In the genomic region with DNA sequence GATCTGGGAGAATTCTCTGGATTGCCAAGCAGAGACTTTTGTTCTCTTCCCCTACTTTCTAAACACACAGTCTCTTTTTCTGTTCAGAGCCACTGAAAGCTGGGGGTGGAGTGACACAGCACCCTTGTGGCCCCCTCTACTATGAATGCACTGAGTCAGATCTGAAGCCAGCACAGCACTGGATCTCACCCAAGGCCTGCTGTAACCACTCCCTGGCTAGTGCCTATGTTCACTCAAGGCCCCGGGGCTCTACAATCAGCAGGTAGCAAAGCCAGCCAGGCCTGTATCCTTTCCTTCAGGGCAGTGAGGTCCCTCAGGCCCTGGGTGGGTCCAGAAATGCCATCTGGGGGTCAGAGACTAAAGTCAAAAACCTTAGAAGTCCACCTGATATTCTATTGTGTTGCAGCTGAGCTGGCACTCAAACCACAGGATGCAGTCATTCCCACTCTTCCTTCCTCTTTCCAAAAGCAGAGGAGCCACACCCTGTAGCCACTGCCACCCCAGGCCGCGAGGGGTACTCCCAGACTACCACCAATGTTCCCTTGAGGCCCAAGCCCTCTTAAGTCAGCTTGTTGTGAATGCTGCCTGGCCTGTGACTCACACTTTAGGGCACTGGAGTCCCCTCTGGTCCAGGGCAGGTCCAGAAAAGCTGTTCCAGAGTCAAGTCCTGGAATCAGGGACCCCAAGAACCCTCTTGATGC, we compare ENCODE assay signal across 16 cellular contexts.
A peak's percentile ranks its signal among the peaks of the same experiment; 100 is the strongest.
DNase-seq lines count a peak whose midpoint lies in the region; ATAC-seq and TF ChIP-seq lines count a peak whose summit lies in the region.
"Had no signal": no experiment of that assay in that cellular context is flagged by ENCODE, and none has a peak within 500 bp of the region (broad histone marks: within the 10 kb centered on the region; RNA-seq: fewer than 3 reads in every experiment).

No MANE protein-coding gene starts in this region.

- H2BK120ac ChIP-seq in neuronal stem cell (ENCODE audit: low read depth, low read length), result no peak overlapping the region

- H2BK5ac ChIP-seq in neuronal stem cell (ENCODE audit: low read length), result no peak overlapping the region

- peak overlapping the region; percentile 12 for H3K23ac ChIP-seq in neuronal stem cell (ENCODE audit: low read depth, low read length, poor library complexity)

- no peak overlapping the region for H2BK12ac ChIP-seq in neuronal stem cell (ENCODE audit: low read length)

- H4K8ac ChIP-seq in neuronal stem cell (ENCODE audit: low read depth, low read length), result no peak overlapping the region

- H2BK15ac ChIP-seq in neuronal stem cell (ENCODE audit: low read length), result no peak overlapping the region

- H2AK5ac ChIP-seq in neuronal stem cell (ENCODE audit: low read depth, low read length), result no peak overlapping the region

- intact Hi-C loops in stomach (cut with DNase I; ENCODE audit: low total_unique reads), result no loop called here

- H3K27me3 ChIP-seq in neuronal stem cell (ENCODE audit: control insufficient read depth in 3 of 3, insufficient read depth in 3 of 3, low read depth in 1 of 3, low read length in 3 of 3) (no peaks in the 10 kb centered on the region), stomach (no peaks in the 10 kb centered on the region)
- H3K27me3 ChIP-seq: thyroid gland had no signal

- peak overlapping the region; percentile 12 for H3K14ac ChIP-seq in neuronal stem cell (ENCODE audit: low read length)

- H3K4me1 ChIP-seq in neuronal stem cell (ENCODE audit: control insufficient read depth in 2 of 2, insufficient read depth in 1 of 2, low read depth in 1 of 2, low read length in 2 of 2) (no peaks in the 10 kb centered on the region), stomach (no peaks in the 10 kb centered on the region)
- H3K4me1 ChIP-seq: thyroid gland had no signal

- WGBS in neuronal stem cell (ENCODE audit: extremely low coverage in 2 of 2, insufficient read length in 2 of 2, insufficient replicate concordance in 1 of 2), 2 donors, result no CpG with 5 or more reads among the region's 3 CpGs
- WGBS in stomach, 5 donors, result 11 to 32% (median 25%) methylated on average over 3 of the region's 3 CpGs

- TF ChIP-seq EP300 in stomach (IDR thresholded peaks at IDR 0.05), result no peak

- H4K91ac ChIP-seq in neuronal stem cell (ENCODE audit: low read depth, low read length, poor library complexity), result no peak overlapping the region

- no peak overlapping the region for H3K27ac ChIP-seq in neuronal stem cell (replicated peaks; ENCODE audit: low read length)
- H3K27ac ChIP-seq in stomach, result no peak overlapping the region
- H3K27ac ChIP-seq: thyroid gland had no signal

- no peak overlapping the region for H3K4me3 ChIP-seq in astrocyte of the spinal cord (ENCODE audit: low read depth, low read length)
- no peak overlapping the region for H3K4me3 ChIP-seq in neuronal stem cell (ENCODE audit: low read length in 2 of 2)
- no peak overlapping the region for H3K4me3 ChIP-seq in stomach
- H3K4me3 ChIP-seq: GM23338, smooth muscle cell, thyroid gland had no signal

- no peak overlapping the region for H2AFZ ChIP-seq in neuronal stem cell (ENCODE audit: low read length)
- H2AFZ ChIP-seq: GM23338 had no signal

- TF ChIP-seq POLR2A in stomach (IDR thresholded peaks at IDR 0.05), result no peak

- in situ Hi-C loops in astrocyte of the spinal cord (cut with HindIII; ENCODE audit: low sequenced_read_pairs), result no loop called here

- TF ChIP-seq CTCF in astrocyte of the spinal cord (IDR thresholded peaks at IDR 0.05; ENCODE audit: low read depth, low read length) (no peak), stomach (IDR thresholded peaks at IDR 0.05) (no peak)

- H3K9ac ChIP-seq in neuronal stem cell (ENCODE audit: low read depth, low read length, poor library complexity), result peak overlapping the region; percentile 30

- H3K9me3 ChIP-seq in neuronal stem cell (replicated peaks in 1 of 2; ENCODE audit: control insufficient read depth in 2 of 2, insufficient read depth in 1 of 2, low read depth in 1 of 2, low read length in 2 of 2) (no peaks in the 10 kb centered on the region), stomach (no peaks in the 10 kb centered on the region)
- H3K9me3 ChIP-seq: thyroid gland had no signal

- H3K79me1 ChIP-seq in neuronal stem cell (ENCODE audit: low read depth, low read length), result no peaks in the 10 kb centered on the region

- ATAC-seq in HG03378 (IDR thresholded peaks at IDR 0.05; ENCODE audit: unreplicated experiment), result no peak
- ATAC-seq: GM23338 had no signal

- DNase-seq in GM03348 (ENCODE audit: low spot score) (peak; percentile 12), NOMO-1 treated with DMSO at 0.1 percent for 48 hours (lab: John Stamatoyannopoulos, UW; ENCODE audit: unreplicated experiment) (peak; percentile 76), astrocyte of the spinal cord (ENCODE audit: low read depth, low spot score) (peak; percentile 64), neuronal stem cell (ENCODE audit: low spot score) (no peak), stomach (no peak), middle frontal gyrus (ENCODE audit: extremely low spot score, low spot score) (no peak)
- no peak for DNase-seq in activated CD4-positive, alpha-beta T cell treated with anti-CD3 and anti-CD28 coated beads, Interleukin-2, amount 50 U/mL, for 48 hours
- DNase-seq: activated naive CD4-positive, alpha-beta T cell; COR-L47; islet precursor cell; NCI-H146; NCI-H526 treated with DMSO at 0.1 percent for 48 hours; thyroid gland had no signal

- H3K4ac ChIP-seq in neuronal stem cell (ENCODE audit: low read length), result no peak overlapping the region

- H3K18ac ChIP-seq in neuronal stem cell (ENCODE audit: low read length), result peak overlapping the region; percentile 64

- H3K36me3 ChIP-seq in neuronal stem cell (replicated peaks in 1 of 2; ENCODE audit: control insufficient read depth in 2 of 2, insufficient read depth in 2 of 2, low read length in 2 of 2), result no peaks in the 10 kb centered on the region
- H3K36me3 ChIP-seq in stomach, result no peaks in the 10 kb centered on the region
- H3K36me3 ChIP-seq: thyroid gland had no signal

- H3K4me2 ChIP-seq in neuronal stem cell (ENCODE audit: insufficient read depth, low read length, poor library complexity, severe bottlenecking), result no peak overlapping the region
- H3K4me2 ChIP-seq: GM23338, smooth muscle cell had no signal

Comparison
In these comparisons a context has a peak if more than half of its experiments do, and no peak if none do; other contexts are left out.
1. DNase-seq: peak in GM03348 (single experiment), NOMO-1 treated with DMSO at 0.1 percent for 48 hours (single experiment) and astrocyte of the spinal cord (single experiment); none in neuronal stem cell (single experiment), stomach (single experiment), activated CD4-positive, alpha-beta T cell treated with anti-CD3 and anti-CD28 coated beads, Interleukin-2, amount 50 U/mL, for 48 hours (0 of 2) and middle frontal gyrus (single experiment).